Comparison of ENCODE assay signal across 8 cellular contexts in the genomic region with DNA sequence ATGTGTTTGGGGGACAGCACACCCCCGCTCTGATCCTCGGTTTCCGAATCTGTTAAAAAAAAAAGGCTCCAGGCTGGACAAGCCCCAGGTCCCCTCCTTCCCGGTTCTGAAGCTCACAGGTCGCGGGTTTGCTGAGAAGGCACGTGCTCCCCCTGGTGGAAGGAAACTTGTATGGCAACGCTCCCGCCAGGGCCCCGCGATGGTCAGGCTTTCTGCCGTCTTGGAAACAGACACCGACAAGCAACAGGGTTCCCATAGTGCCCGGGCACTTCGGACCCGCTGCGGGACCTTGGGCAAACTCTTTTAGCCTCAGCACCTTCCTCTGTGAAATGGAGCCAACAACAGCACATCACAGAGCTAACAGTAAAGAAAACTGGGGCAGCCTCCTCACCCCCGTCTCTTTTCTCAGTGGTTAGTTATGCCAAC.
A peak's percentile ranks its signal among the peaks of the same experiment; 100 is the strongest.
DNase-seq lines count a peak whose midpoint lies in the region; ATAC-seq and TF ChIP-seq lines count a peak whose summit lies in the region.

No MANE protein-coding gene starts in this region.

- no peak overlapping the region for H3K9ac ChIP-seq in SU-DHL-6 (ENCODE audit: low read length)

- H3K79me2 ChIP-seq in SU-DHL-6 (ENCODE audit: insufficient read depth, low read length) = no peaks in the 10 kb centered on the region

- H2AFZ ChIP-seq in SU-DHL-6 (ENCODE audit: low read depth, low read length, severe bottlenecking) = no peak overlapping the region

- no peaks in the 10 kb centered on the region for H4K20me1 ChIP-seq in SU-DHL-6 (ENCODE audit: low read depth, low read length)

- H3K4me3 ChIP-seq in SU-DHL-6 (ENCODE audit: insufficient read depth, low read length, poor library complexity, severe bottlenecking) = no peak overlapping the region
- no peak overlapping the region for H3K4me3 ChIP-seq in heart right ventricle

- no peaks in the 10 kb centered on the region for H3K4me1 Mint-ChIP-seq in activated naive CD8-positive, alpha-beta T cell treated with anti-CD3 and anti-CD28 coated beads, Interleukin-2, amount 10 ng/mL, durations not matched to agents 7 days and 5 days

- POLR2A ChIA-PET in activated naive CD8-positive, alpha-beta T cell treated with anti-CD3 and anti-CD28 coated beads, Interleukin-2, amount 10 ng/mL, durations not matched to agents 7 days and 5 days (lab: Charles Lee) = no interaction called here

- H3K9me2 ChIP-seq in SU-DHL-6 (replicated peaks; ENCODE audit: insufficient read depth, low read length) = no peaks in the 10 kb centered on the region

- DNase-seq in GDM1 (lab: John Stamatoyannopoulos, UW) (peak; percentile 18), NCI-H1105 (lab: John Stamatoyannopoulos, UW) (peak; percentile 32), heart right ventricle (peak; percentile 74), putamen (ENCODE audit: low spot score) (peak; percentile 39)
- peak; percentile 70 for DNase-seq in activated naive CD8-positive, alpha-beta T cell treated with anti-CD3 and anti-CD28 coated beads, Interleukin-2, amount 10 ng/mL, durations not matched to agents 7 days and 5 days

- no peaks in the 10 kb centered on the region for H3K9me3 ChIP-seq in SU-DHL-6 (ENCODE audit: insufficient read depth, low read length)
- H3K9me3 ChIP-seq in heart right ventricle = no peaks in the 10 kb centered on the region

- no peaks in the 10 kb centered on the region for H3K9me3 Mint-ChIP-seq in activated naive CD8-positive, alpha-beta T cell treated with anti-CD3 and anti-CD28 coated beads, Interleukin-2, amount 10 ng/mL, durations not matched to agents 7 days and 5 days

- intact Hi-C loops in heart right ventricle (cut with DNase I) = loop anchor here (1.0 to 10.0 kb wide), 17 partner anchors 203 to 407 kb away; a partner anchor contains a TSS

- 4 to 5% methylated on average over 18 of the region's 18 CpGs for WGBS in heart right ventricle, 2 donors

- no peak overlapping the region for H3K4me2 ChIP-seq in SU-DHL-6 (ENCODE audit: low read depth, low read length, poor library complexity, severe bottlenecking)

- no peaks in the 10 kb centered on the region for H3K36me3 Mint-ChIP-seq in activated naive CD8-positive, alpha-beta T cell treated with anti-CD3 and anti-CD28 coated beads, Interleukin-2, amount 10 ng/mL, durations not matched to agents 7 days and 5 days

- peaks cover 7% of the 10 kb centered on the region for H3K27me3 Mint-ChIP-seq in activated naive CD8-positive, alpha-beta T cell treated with anti-CD3 and anti-CD28 coated beads, Interleukin-2, amount 10 ng/mL, durations not matched to agents 7 days and 5 days

- H3K27me3 ChIP-seq in SU-DHL-6 (ENCODE audit: low read length) = no peaks in the 10 kb centered on the region
- H3K27me3 ChIP-seq in heart right ventricle = peaks cover 0 to 99% (median 90%) of the 10 kb centered on the region in 7 donors

- peaks cover 0 to 3% (median 0%) of the 10 kb centered on the region in 9 donors for H3K4me1 ChIP-seq in heart right ventricle

- no peak overlapping the region for H3K27ac Mint-ChIP-seq in activated naive CD8-positive, alpha-beta T cell treated with anti-CD3 and anti-CD28 coated beads, Interleukin-2, amount 10 ng/mL, durations not matched to agents 7 days and 5 days

- no peak for ATAC-seq in activated naive CD8-positive, alpha-beta T cell treated with anti-CD3 and anti-CD28 coated beads, Interleukin-2, amount 10 ng/mL, durations not matched to agents 7 days and 5 days (ENCODE audit: low read depth)
- ATAC-seq in heart right ventricle (peak in 6 of 8 donors; percentile 36 to 81 (median 68)), GM18873 (IDR thresholded peaks at IDR 0.05; ENCODE audit: low FRiP score, unreplicated experiment) (no peak), GM21515 (IDR thresholded peaks at IDR 0.05; ENCODE audit: unreplicated experiment) (no peak)

- no peak overlapping the region for H3K4me3 Mint-ChIP-seq in activated naive CD8-positive, alpha-beta T cell treated with anti-CD3 and anti-CD28 coated beads, Interleukin-2, amount 10 ng/mL, durations not matched to agents 7 days and 5 days

- no peaks in the 10 kb centered on the region for H3F3A ChIP-seq in SU-DHL-6 (ENCODE audit: insufficient read depth)

- no peak overlapping the region for H3K27ac ChIP-seq in SU-DHL-6 (ENCODE audit: low read depth, low read length)
- H3K27ac ChIP-seq in heart right ventricle = no peak overlapping the region

- peak; percentile 49 for TF ChIP-seq CTCF in SU-DHL-6 (IDR thresholded peaks at IDR 0.05; ENCODE audit: insufficient read depth, low read length, poor library complexity, severe bottlenecking)
- peak; percentile 80 to 95 (median 90) for TF ChIP-seq CTCF in heart right ventricle (IDR thresholded peaks at IDR 0.05)

- H3K36me3 ChIP-seq in SU-DHL-6 (ENCODE audit: low read length) = no peaks in the 10 kb centered on the region
- no peaks in the 10 kb centered on the region for H3K36me3 ChIP-seq in heart right ventricle

Comparison
In these comparisons a context has a peak if more than half of its experiments do, and no peak if none do; other contexts are left out.
1. DNase-seq: peak in every context shown above with its lines; median percentile 74 in heart right ventricle; 70 in activated naive CD8-positive, alpha-beta T cell treated with anti-CD3 and anti-CD28 coated beads, Interleukin-2, amount 10 ng/mL, durations not matched to agents 7 days and 5 days; 39 in putamen; 32 in NCI-H1105; 18 in GDM1.
2. ATAC-seq: peak in heart right ventricle (6 of 8); none in activated naive CD8-positive, alpha-beta T cell treated with anti-CD3 and anti-CD28 coated beads, Interleukin-2, amount 10 ng/mL, durations not matched to agents 7 days and 5 days (single experiment), GM18873 (single experiment) and GM21515 (single experiment).